ENCODE assay signal across 1 cellular context in the genomic region with DNA sequence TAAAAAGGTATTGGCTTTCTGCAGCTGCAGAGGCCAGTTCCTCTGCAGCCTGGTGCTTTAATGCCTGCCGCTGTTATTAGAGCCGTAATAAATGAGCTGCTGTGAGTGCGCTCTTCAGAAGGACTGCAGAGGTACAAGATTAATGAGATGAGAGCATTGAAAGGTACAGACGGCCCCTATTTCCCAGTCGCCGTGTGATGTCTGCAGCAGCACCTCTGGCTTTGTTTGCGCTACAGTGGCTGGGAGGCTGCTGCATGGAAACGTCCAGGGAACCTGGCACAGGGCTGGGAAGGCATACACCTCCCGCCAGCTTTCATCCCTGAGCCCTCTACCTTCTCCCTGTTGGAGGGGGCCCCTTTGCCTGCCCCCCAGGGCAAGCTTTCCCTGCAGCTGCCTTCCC.
TF ChIP-seq lines count a peak whose summit lies in the region.

No MANE protein-coding gene starts in this region.

TF ChIP-seq in SK-N-SH treated with all-trans-retinoic acid at 6 μM for 48 hours, 23 proteins besides CTCF, POLR2A, EP300 and RAD21 (continued from another document):
- TF ChIP-seq, protein P1, sequence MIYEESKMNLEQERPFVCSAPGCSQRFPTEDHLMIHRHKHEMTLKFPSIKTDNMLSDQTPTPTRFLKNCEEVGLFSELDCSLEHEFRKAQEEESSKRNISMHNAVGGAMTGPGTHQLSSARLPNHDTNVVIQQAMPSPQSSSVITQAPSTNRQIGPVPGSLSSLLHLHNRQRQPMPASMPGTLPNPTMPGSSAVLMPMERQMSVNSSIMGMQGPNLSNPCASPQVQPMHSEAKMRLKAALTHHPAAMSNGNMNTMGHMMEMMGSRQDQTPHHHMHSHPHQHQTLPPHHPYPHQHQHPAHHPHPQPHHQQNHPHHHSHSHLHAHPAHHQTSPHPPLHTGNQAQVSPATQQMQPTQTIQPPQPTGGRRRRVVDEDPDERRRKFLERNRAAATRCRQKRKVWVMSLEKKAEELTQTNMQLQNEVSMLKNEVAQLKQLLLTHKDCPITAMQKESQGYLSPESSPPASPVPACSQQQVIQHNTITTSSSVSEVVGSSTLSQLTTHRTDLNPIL (CRISPR knock-in tag; IDR thresholded peaks at IDR 0.05; ENCODE audit: low read depth), result no peak
- TF ChIP-seq ZNF565 (CRISPR knock-in tag; conservative IDR thresholded peaks at IDR 0.05; ENCODE audit: low read depth) (no peak), ESRRG (CRISPR knock-in tag; IDR thresholded peaks at IDR 0.05) (no peak), ISL1 (CRISPR knock-in tag; IDR thresholded peaks at IDR 0.05) (no peak), GLIS3 (CRISPR knock-in tag; IDR thresholded peaks at IDR 0.05) (no peak), ZNF70 (CRISPR knock-in tag; IDR thresholded peaks at IDR 0.05) (no peak), TOX (CRISPR knock-in tag; IDR thresholded peaks at IDR 0.05; ENCODE audit: borderline replicate concordance) (no peak), OSR1 (CRISPR knock-in tag; IDR thresholded peaks at IDR 0.05) (no peak)
- TF ChIP-seq, protein P2, sequence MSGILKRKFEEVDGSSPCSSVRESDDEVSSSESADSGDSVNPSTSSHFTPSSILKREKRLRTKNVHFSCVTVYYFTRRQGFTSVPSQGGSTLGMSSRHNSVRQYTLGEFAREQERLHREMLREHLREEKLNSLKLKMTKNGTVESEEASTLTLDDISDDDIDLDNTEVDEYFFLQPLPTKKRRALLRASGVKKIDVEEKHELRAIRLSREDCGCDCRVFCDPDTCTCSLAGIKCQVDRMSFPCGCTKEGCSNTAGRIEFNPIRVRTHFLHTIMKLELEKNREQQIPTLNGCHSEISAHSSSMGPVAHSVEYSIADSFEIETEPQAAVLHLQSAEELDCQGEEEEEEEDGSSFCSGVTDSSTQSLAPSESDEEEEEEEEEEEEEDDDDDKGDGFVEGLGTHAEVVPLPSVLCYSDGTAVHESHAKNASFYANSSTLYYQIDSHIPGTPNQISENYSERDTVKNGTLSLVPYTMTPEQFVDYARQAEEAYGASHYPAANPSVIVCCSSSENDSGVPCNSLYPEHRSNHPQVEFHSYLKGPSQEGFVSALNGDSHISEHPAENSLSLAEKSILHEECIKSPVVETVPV (CRISPR knock-in tag; IDR thresholded peaks at IDR 0.05), result no peak
